22 cellular contexts compared by ENCODE assay signal in genomic region chr16:29154100-29154499, GRCh38.
DNase-seq lines count a peak whose midpoint lies in the region; ATAC-seq and TF ChIP-seq lines count a peak whose summit lies in the region.
"Had no signal": no experiment of that assay in that cellular context is flagged by ENCODE, and none has a peak within 500 bp of the region (broad histone marks: within the 10 kb centered on the region; RNA-seq: fewer than 3 reads in every experiment).

No MANE protein-coding gene starts in this region.

- 63 to 74% (median 67%) methylated on average over 17 of the region's 17 CpGs for WGBS in ovary, 3 donors

- no peaks in the 10 kb centered on the region for H3K27me3 Mint-ChIP-seq in activated naive CD4-positive, alpha-beta T cell treated with anti-CD3 and anti-CD28 coated beads, Interleukin-2, amount 10 ng/mL, durations not matched to agents 7 days and 5 days
- H3K27me3 Mint-ChIP-seq in CD4-positive, alpha-beta T cell = no peaks in the 10 kb centered on the region
- no peaks in the 10 kb centered on the region for H3K27me3 Mint-ChIP-seq in activated naive CD8-positive, alpha-beta T cell treated with anti-CD3 and anti-CD28 coated beads, Interleukin-2, amount 10 ng/mL, durations not matched to agents 7 days and 5 days
- H3K27me3 Mint-ChIP-seq: activated B cell treated with CpG ODN at 0.5 μM for 24 hours, IgD-negative memory B cell had no signal

- peaks cover 84% of the 10 kb centered on the region for H3K4me1 Mint-ChIP-seq in activated naive CD4-positive, alpha-beta T cell treated with anti-CD3 and anti-CD28 coated beads, Interleukin-2, amount 10 ng/mL, durations not matched to agents 7 days and 5 days
- H3K4me1 Mint-ChIP-seq in CD4-positive, alpha-beta T cell (ENCODE audit: low read depth) = peaks cover 63% of the 10 kb centered on the region
- H3K4me1 Mint-ChIP-seq in activated naive CD8-positive, alpha-beta T cell treated with anti-CD3 and anti-CD28 coated beads, Interleukin-2, amount 10 ng/mL, durations not matched to agents 7 days and 5 days = peaks cover 35% of the 10 kb centered on the region

- intact Hi-C loops in CD4-positive, alpha-beta T cell (cut with DNase I, micrococcal nuclease) = no loop called here
- intact Hi-C loops in ovary (cut with DNase I) = no loop called here

- POLR2A ChIA-PET in CD4-positive, alpha-beta T cell (lab: Charles Lee) = no interaction called here
- POLR2A ChIA-PET in activated naive CD8-positive, alpha-beta T cell treated with anti-CD3 and anti-CD28 coated beads, Interleukin-2, amount 10 ng/mL, durations not matched to agents 7 days and 5 days (lab: Charles Lee) = no interaction called here

- no peak for ATAC-seq in CD4-positive, alpha-beta T cell (ENCODE audit: poor library complexity)
- no peak for ATAC-seq in activated naive CD8-positive, alpha-beta T cell treated with anti-CD3 and anti-CD28 coated beads, Interleukin-2, amount 10 ng/mL, durations not matched to agents 7 days and 5 days (ENCODE audit: low read depth)
- no peak for ATAC-seq in GM18861 (IDR thresholded peaks at IDR 0.05; ENCODE audit: unreplicated experiment)
- no peak for ATAC-seq in GM18868 (IDR thresholded peaks at IDR 0.05; ENCODE audit: unreplicated experiment)
- ATAC-seq: gastrocnemius medialis, HCT116 had no signal

- CTCF ChIA-PET in activated naive CD4-positive, alpha-beta T cell treated with anti-CD3 and anti-CD28 coated beads, Interleukin-2, amount 10 ng/mL, durations not matched to agents 7 days and 5 days (lab: Charles Lee) = no interaction called here
- CTCF ChIA-PET in CD4-positive, alpha-beta T cell (lab: Charles Lee) = no interaction called here

- peaks cover 39% of the 10 kb centered on the region for H3K4me1 ChIP-seq in ovary (ENCODE audit: insufficient read depth)
- H3K4me1 ChIP-seq: breast epithelium had no signal

- peaks cover 31% of the 10 kb centered on the region for H3K36me3 Mint-ChIP-seq in activated naive CD4-positive, alpha-beta T cell treated with anti-CD3 and anti-CD28 coated beads, Interleukin-2, amount 10 ng/mL, durations not matched to agents 7 days and 5 days
- peaks cover 15% of the 10 kb centered on the region for H3K36me3 Mint-ChIP-seq in CD4-positive, alpha-beta T cell (ENCODE audit: low read depth)
- H3K36me3 Mint-ChIP-seq in activated naive CD8-positive, alpha-beta T cell treated with anti-CD3 and anti-CD28 coated beads, Interleukin-2, amount 10 ng/mL, durations not matched to agents 7 days and 5 days = peaks cover 5% of the 10 kb centered on the region

- H3K4me3 Mint-ChIP-seq in activated naive CD4-positive, alpha-beta T cell treated with anti-CD3 and anti-CD28 coated beads, Interleukin-2, amount 10 ng/mL, durations not matched to agents 7 days and 5 days = no peak overlapping the region
- no peak overlapping the region for H3K4me3 Mint-ChIP-seq in CD4-positive, alpha-beta T cell
- H3K4me3 Mint-ChIP-seq in activated naive CD8-positive, alpha-beta T cell treated with anti-CD3 and anti-CD28 coated beads, Interleukin-2, amount 10 ng/mL, durations not matched to agents 7 days and 5 days = no peak overlapping the region
- H3K4me3 Mint-ChIP-seq: activated B cell treated with CpG ODN at 0.5 μM for 24 hours, IgD-negative memory B cell had no signal

- DNase-seq in activated naive CD4-positive, alpha-beta T cell treated with anti-CD3 and anti-CD28 coated beads, Interleukin-2, amount 10 ng/mL, durations not matched to agents 7 days and 5 days = no peak
- DNase-seq in activated naive CD4-positive, alpha-beta T cell (lab: John Stamatoyannopoulos, UW) = no peak
- no peak for DNase-seq in CD4-positive, alpha-beta T cell
- DNase-seq in activated naive CD8-positive, alpha-beta T cell treated with anti-CD3 and anti-CD28 coated beads, Interleukin-2, amount 10 ng/mL, durations not matched to agents 7 days and 5 days = no peak
- peak in 3 of 5 donors; percentile 46 to 67 (median 59) for DNase-seq in ovary
- DNase-seq in stimulated activated CD4-positive, alpha-beta T cell treated with anti-CD3 and anti-CD28 coated beads, Interleukin-2, amount 100 ng/mL, for 24 hours = no peak
- DNase-seq: activated B cell treated with CpG ODN at 0.5 μM for 24 hours; activated CD4-positive, alpha-beta T cell treated with anti-CD3 and anti-CD28 coated beads, Interleukin-2, amount 50 U/mL, for 48 hours; activated effector memory CD4-positive, alpha-beta T cell treated with Interleukin-2 at 50 U/mL for 16 hours; amygdala; gastrocnemius medialis; hippocampal formation; left ventricle myocardium inferior; NCI-H2081; OCI-M1 had no signal

- no peaks in the 10 kb centered on the region for H3K36me3 ChIP-seq in ovary
- H3K36me3 ChIP-seq: breast epithelium, gastrocnemius medialis, left ventricle myocardium inferior had no signal

- no peak for TF ChIP-seq CTCF in CD4-positive, alpha-beta T cell (IDR thresholded peaks at IDR 0.05)
- TF ChIP-seq CTCF in ovary (IDR thresholded peaks at IDR 0.05) = no peak

- H3K4me3 ChIP-seq in ovary = no peak overlapping the region
- H3K4me3 ChIP-seq: breast epithelium, esophagus muscularis mucosa, gastrocnemius medialis, left ventricle myocardium inferior had no signal

- no peak for TF ChIP-seq EP300 in ovary (IDR thresholded peaks at IDR 0.05)

- H3K27me3 ChIP-seq in CD4-positive, alpha-beta T cell (ENCODE audit: control insufficient read depth, insufficient read depth, low read length) = no peaks in the 10 kb centered on the region
- H3K27me3 ChIP-seq in ovary = no peaks in the 10 kb centered on the region
- H3K27me3 ChIP-seq: breast epithelium, esophagus muscularis mucosa had no signal

- no peaks in the 10 kb centered on the region for H3K9me3 ChIP-seq in CD4-positive, alpha-beta T cell (ENCODE audit: control insufficient read depth, low read length)
- H3K9me3 ChIP-seq in ovary = no peaks in the 10 kb centered on the region
- H3K9me3 ChIP-seq: breast epithelium, esophagus muscularis mucosa, gastrocnemius medialis, left ventricle myocardium inferior had no signal

- H3K9me3 Mint-ChIP-seq in activated naive CD4-positive, alpha-beta T cell treated with anti-CD3 and anti-CD28 coated beads, Interleukin-2, amount 10 ng/mL, durations not matched to agents 7 days and 5 days = peaks cover 2% of the 10 kb centered on the region
- no peaks in the 10 kb centered on the region for H3K9me3 Mint-ChIP-seq in CD4-positive, alpha-beta T cell
- no peaks in the 10 kb centered on the region for H3K9me3 Mint-ChIP-seq in activated naive CD8-positive, alpha-beta T cell treated with anti-CD3 and anti-CD28 coated beads, Interleukin-2, amount 10 ng/mL, durations not matched to agents 7 days and 5 days
- H3K9me3 Mint-ChIP-seq: activated B cell treated with CpG ODN at 0.5 μM for 24 hours, IgD-negative memory B cell had no signal

- H3K27ac ChIP-seq in CD4-positive, alpha-beta T cell (ENCODE audit: low read depth, low read length) = no peak overlapping the region
- H3K27ac ChIP-seq in ovary = peak overlapping the region in 1 of 2 donors; percentile 95
- H3K27ac ChIP-seq: gastrocnemius medialis, left ventricle myocardium inferior had no signal

- no peak for TF ChIP-seq POLR2A in ovary (IDR thresholded peaks at IDR 0.05)

- peak overlapping the region; percentile 89 for H3K27ac Mint-ChIP-seq in activated naive CD4-positive, alpha-beta T cell treated with anti-CD3 and anti-CD28 coated beads, Interleukin-2, amount 10 ng/mL, durations not matched to agents 7 days and 5 days
- peak overlapping the region; percentile 99 for H3K27ac Mint-ChIP-seq in CD4-positive, alpha-beta T cell
- H3K27ac Mint-ChIP-seq in activated naive CD8-positive, alpha-beta T cell treated with anti-CD3 and anti-CD28 coated beads, Interleukin-2, amount 10 ng/mL, durations not matched to agents 7 days and 5 days = peak overlapping the region; percentile 54
- H3K27ac Mint-ChIP-seq: activated B cell treated with CpG ODN at 0.5 μM for 24 hours, progenitor cell of endocrine pancreas had no signal

Comparison
In these comparisons a context has a peak if more than half of its experiments do, and no peak if none do; other contexts are left out.
1. DNase-seq: peak in ovary (3 of 5); none in activated naive CD4-positive, alpha-beta T cell treated with anti-CD3 and anti-CD28 coated beads, Interleukin-2, amount 10 ng/mL, durations not matched to agents 7 days and 5 days (single experiment), activated naive CD4-positive, alpha-beta T cell (0 of 4), CD4-positive, alpha-beta T cell (0 of 10), activated naive CD8-positive, alpha-beta T cell treated with anti-CD3 and anti-CD28 coated beads, Interleukin-2, amount 10 ng/mL, durations not matched to agents 7 days and 5 days (single experiment) and stimulated activated CD4-positive, alpha-beta T cell treated with anti-CD3 and anti-CD28 coated beads, Interleukin-2, amount 100 ng/mL, for 24 hours (0 of 2).
2. Peak in every context shown above with its lines, with median percentiles within 50 percentile points of each other: H3K27ac Mint-ChIP-seq.